Comparison of ENCODE assay signal across 16 cellular contexts in genomic region chr4:83605744-83606172, GRCh38.
DNase-seq lines count a peak whose midpoint lies in the region; ATAC-seq and TF ChIP-seq lines count a peak whose summit lies in the region.
"Had no signal": no experiment of that assay in that cellular context is flagged by ENCODE, and none has a peak within 500 bp of the region (broad histone marks: within the 10 kb centered on the region; RNA-seq: fewer than 3 reads in every experiment).

No MANE protein-coding gene starts in this region.

- H3K27ac ChIP-seq in vagina, result no peak overlapping the region
- H3K27ac ChIP-seq: dorsolateral prefrontal cortex, thoracic aorta had no signal

- no peaks in the 10 kb centered on the region for H3K4me1 ChIP-seq in vagina

- H3K27me3 ChIP-seq in vagina, result no peaks in the 10 kb centered on the region
- H3K27me3 ChIP-seq: dorsolateral prefrontal cortex had no signal

- DNase-seq in GM12864 (ENCODE audit: low read depth) (peak; percentile 21), left kidney (ENCODE audit: low read depth, low spot score) (peak; percentile 77), NAMALWA (ENCODE audit: low spot score) (no peak), vagina (ENCODE audit: extremely low spot score in 2 of 2) (no peak), DMS153 (lab: John Stamatoyannopoulos, UW) (no peak)
- DNase-seq: activated CD4-positive, alpha-beta T cell treated with anti-CD3 and anti-CD28 coated beads, Interleukin-2, amount 50 U/mL, for 48 hours; activated effector memory CD4-positive, alpha-beta T cell treated with Interleukin-2 at 50 U/mL for 16 hours; DMS 273 treated with DMSO at 0.1 percent for 48 hours; dorsolateral prefrontal cortex; NCI-H2029 treated with DMSO at 0.1 percent for 48 hours; NCI-H82; SHP77 had no signal

- H3K36me3 ChIP-seq in vagina, result no peaks in the 10 kb centered on the region
- H3K36me3 ChIP-seq: thoracic aorta had no signal

- no peak for TF ChIP-seq POLR2A in vagina (IDR thresholded peaks at IDR 0.05)

- no peak for TF ChIP-seq CTCF in GM12864 (IDR thresholded peaks at IDR 0.05; ENCODE audit: low read depth, low read length, missing control alignments)
- no peak for TF ChIP-seq CTCF in vagina (IDR thresholded peaks at IDR 0.05)

- intact Hi-C loops in vagina (cut with DNase I), result no loop called here

- H3K9me3 ChIP-seq in vagina, result no peaks in the 10 kb centered on the region
- H3K9me3 ChIP-seq: thoracic aorta had no signal

- ATAC-seq in GM21619 (IDR thresholded peaks at IDR 0.05; ENCODE audit: unreplicated experiment) (peak; percentile 45), HG03575 (IDR thresholded peaks at IDR 0.05; ENCODE audit: extremely low read depth, insufficient number of reproducible peaks, low FRiP score, unreplicated experiment) (peak; percentile 63), GM18861 (IDR thresholded peaks at IDR 0.05; ENCODE audit: unreplicated experiment) (no peak)

- H3K4me3 ChIP-seq in GM12864 (ENCODE audit: low read depth, low read length) (no peak overlapping the region), vagina (no peak overlapping the region)
- H3K4me3 ChIP-seq: dorsolateral prefrontal cortex, thoracic aorta had no signal

Comparison
In these comparisons a context has a peak if more than half of its experiments do, and no peak if none do; other contexts are left out.
1. DNase-seq: peak in GM12864 (single experiment) and left kidney (single experiment); none in NAMALWA (single experiment), vagina (0 of 2) and DMS153 (single experiment).